ENCODE assay signal across 1 cellular context in the genomic region with DNA sequence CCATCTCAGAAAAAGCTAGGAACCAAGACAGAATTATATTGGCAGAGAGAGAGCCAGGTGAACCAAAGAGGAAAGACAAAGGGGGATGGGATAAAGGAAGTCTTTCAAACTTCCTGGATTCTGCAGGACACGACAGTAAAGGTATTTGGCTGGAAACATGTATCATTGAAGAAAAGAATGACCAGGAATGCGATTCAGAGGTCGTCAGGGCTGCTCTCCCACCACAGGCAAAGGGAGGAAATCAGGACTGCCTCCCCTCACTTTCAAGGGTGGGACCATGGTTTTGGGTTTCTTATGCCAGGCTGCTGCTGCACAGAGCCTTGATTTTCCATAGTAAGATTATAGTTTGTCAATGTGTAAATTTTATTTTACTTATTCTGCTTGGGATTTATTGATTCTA.
TF ChIP-seq lines count a peak whose summit lies in the region.

No MANE protein-coding gene starts in this region.

TF ChIP-seq in SK-N-SH treated with all-trans-retinoic acid at 6 μM for 48 hours, 23 proteins besides CTCF, POLR2A, EP300 and RAD21 (continued from another document):
- TF ChIP-seq, protein P1, sequence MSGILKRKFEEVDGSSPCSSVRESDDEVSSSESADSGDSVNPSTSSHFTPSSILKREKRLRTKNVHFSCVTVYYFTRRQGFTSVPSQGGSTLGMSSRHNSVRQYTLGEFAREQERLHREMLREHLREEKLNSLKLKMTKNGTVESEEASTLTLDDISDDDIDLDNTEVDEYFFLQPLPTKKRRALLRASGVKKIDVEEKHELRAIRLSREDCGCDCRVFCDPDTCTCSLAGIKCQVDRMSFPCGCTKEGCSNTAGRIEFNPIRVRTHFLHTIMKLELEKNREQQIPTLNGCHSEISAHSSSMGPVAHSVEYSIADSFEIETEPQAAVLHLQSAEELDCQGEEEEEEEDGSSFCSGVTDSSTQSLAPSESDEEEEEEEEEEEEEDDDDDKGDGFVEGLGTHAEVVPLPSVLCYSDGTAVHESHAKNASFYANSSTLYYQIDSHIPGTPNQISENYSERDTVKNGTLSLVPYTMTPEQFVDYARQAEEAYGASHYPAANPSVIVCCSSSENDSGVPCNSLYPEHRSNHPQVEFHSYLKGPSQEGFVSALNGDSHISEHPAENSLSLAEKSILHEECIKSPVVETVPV (CRISPR knock-in tag; IDR thresholded peaks at IDR 0.05) = no peak
- TF ChIP-seq, protein P2, sequence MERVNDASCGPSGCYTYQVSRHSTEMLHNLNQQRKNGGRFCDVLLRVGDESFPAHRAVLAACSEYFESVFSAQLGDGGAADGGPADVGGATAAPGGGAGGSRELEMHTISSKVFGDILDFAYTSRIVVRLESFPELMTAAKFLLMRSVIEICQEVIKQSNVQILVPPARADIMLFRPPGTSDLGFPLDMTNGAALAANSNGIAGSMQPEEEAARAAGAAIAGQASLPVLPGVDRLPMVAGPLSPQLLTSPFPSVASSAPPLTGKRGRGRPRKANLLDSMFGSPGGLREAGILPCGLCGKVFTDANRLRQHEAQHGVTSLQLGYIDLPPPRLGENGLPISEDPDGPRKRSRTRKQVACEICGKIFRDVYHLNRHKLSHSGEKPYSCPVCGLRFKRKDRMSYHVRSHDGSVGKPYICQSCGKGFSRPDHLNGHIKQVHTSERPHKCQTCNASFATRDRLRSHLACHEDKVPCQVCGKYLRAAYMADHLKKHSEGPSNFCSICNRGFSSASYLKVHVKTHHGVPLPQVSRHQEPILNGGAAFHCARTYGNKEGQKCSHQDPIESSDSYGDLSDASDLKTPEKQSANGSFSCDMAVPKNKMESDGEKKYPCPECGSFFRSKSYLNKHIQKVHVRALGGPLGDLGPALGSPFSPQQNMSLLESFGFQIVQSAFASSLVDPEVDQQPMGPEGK (CRISPR knock-in tag; IDR thresholded peaks at IDR 0.05; ENCODE audit: borderline replicate concordance) = no peak
- TF ChIP-seq OSR1 (CRISPR knock-in tag; IDR thresholded peaks at IDR 0.05) = no peak
- TF ChIP-seq ZNF8 (CRISPR knock-in tag; IDR thresholded peaks at IDR 0.05) = no peak
- TF ChIP-seq ZNF70 (CRISPR knock-in tag; IDR thresholded peaks at IDR 0.05) = no peak
- no peak for TF ChIP-seq TCF4 (CRISPR knock-in tag; IDR thresholded peaks at IDR 0.05; ENCODE audit: borderline replicate concordance)
